ENCODE assay signal across 9 cellular contexts in the genomic region with DNA sequence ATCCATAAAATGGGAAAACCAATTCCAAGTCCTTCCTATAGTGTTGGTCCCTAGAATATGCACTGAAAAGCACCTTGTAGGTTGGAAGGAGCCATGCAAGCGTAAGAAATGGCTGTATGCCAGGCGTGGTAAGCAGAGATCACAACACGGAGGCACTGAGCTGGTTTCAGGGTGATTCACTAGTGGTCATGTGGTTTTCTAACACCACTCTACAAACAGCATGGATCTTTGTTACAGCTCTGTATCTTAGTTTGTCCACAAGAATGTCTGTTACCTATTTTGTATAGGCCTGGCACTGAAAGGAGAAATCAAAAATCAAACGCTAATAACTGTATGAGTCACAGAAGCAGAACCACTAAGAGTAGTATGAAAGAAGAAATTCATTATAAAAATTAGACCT.
DNase-seq lines count a peak whose midpoint lies in the region; ATAC-seq and TF ChIP-seq lines count a peak whose summit lies in the region.
"Had no signal": no experiment of that assay in that cellular context is flagged by ENCODE, and none has a peak within 500 bp of the region (broad histone marks: within the 10 kb centered on the region; RNA-seq: fewer than 3 reads in every experiment).

No MANE protein-coding gene starts in this region.

- ATAC-seq in GM21447 (IDR thresholded peaks at IDR 0.05; ENCODE audit: unreplicated experiment) = peak; percentile 63

- DNase-seq in EL = peak; percentile 80
- peak; percentile 76 for DNase-seq in NCI-H226
- DNase-seq in fibroblast of villous mesenchyme (ENCODE audit: low read depth) = peak; percentile 62
- no peak for DNase-seq in SHP77 (lab: John Stamatoyannopoulos, UW)
- DNase-seq in NCI-H2196 (lab: John Stamatoyannopoulos, UW; ENCODE audit: unreplicated experiment) = no peak
- no peak for DNase-seq in SW 1271 (lab: John Stamatoyannopoulos, UW)
- no peak for DNase-seq in putamen (ENCODE audit: low spot score)
- DNase-seq: spleen had no signal

- no peak for TF ChIP-seq CTCF in fibroblast of villous mesenchyme (IDR thresholded peaks at IDR 0.05; ENCODE audit: insufficient read depth, low read depth, low read length)

- H3K4me3 ChIP-seq in fibroblast of villous mesenchyme (ENCODE audit: low read depth, low read length) = no peak overlapping the region
- H3K4me3 ChIP-seq: spleen had no signal

Comparison
In these comparisons a context has a peak if more than half of its experiments do, and no peak if none do; other contexts are left out.
1. DNase-seq: peak in EL (single experiment), NCI-H226 (single experiment) and fibroblast of villous mesenchyme (single experiment); none in SHP77 (0 of 2), NCI-H2196 (single experiment), SW 1271 (0 of 2) and putamen (single experiment).